Comparison of ENCODE assay signal across 10 cellular contexts in genomic region chr11:57680552-57680874, GRCh38. TPM values are rescaled to one million over a fixed set of nuclear protein-coding genes. Genes with fewer than 3 reads are reported as not detected.
DNase-seq lines count a peak whose midpoint lies in the region; ATAC-seq and TF ChIP-seq lines count a peak whose summit lies in the region.
"Had no signal": no experiment of that assay in that cellular context is flagged by ENCODE, and none has a peak within 500 bp of the region (broad histone marks: within the 10 kb centered on the region; RNA-seq: fewer than 3 reads in every experiment).

No MANE protein-coding gene starts in this region.

- no peak for ATAC-seq in effector memory CD8-positive, alpha-beta T cell (replicated peaks)
- no peak for ATAC-seq in GM19035 (IDR thresholded peaks at IDR 0.05; ENCODE audit: unreplicated experiment)
- ATAC-seq in Right ventricle myocardium superior (ENCODE audit: poor library complexity): no peak

- H3K4me3 Mint-ChIP-seq in MCF 10A (ENCODE audit: unreplicated experiment) (no peak overlapping the region), mesothelial cell of epicardium (no peak overlapping the region)
- no peak overlapping the region for H3K4me3 Mint-ChIP-seq in effector memory CD8-positive, alpha-beta T cell

- POLR2A ChIA-PET in MCF 10A (lab: Yijun Ruan, JAX): interaction anchor here (0.8 to 1.8 kb wide), 2 partner anchors 14 to 24 kb away, joined by 3 to 7 read pairs; no protein-coding TSS in a partner anchor
- POLR2A ChIA-PET in PC-9 (lab: Charles Lee; ENCODE audit: unreplicated experiment): no interaction called here

- no peaks in the 10 kb centered on the region for H3K27me3 ChIP-seq in breast epithelium
- no peaks in the 10 kb centered on the region for H3K27me3 ChIP-seq in PC-9 (ENCODE audit: insufficient read depth, low read depth)
- no peaks in the 10 kb centered on the region for H3K27me3 ChIP-seq in suprapubic skin

- H4K20me1 ChIP-seq in PC-9 (ENCODE audit: insufficient read depth): peaks cover 55% of the 10 kb centered on the region

- H3K27ac Mint-ChIP-seq in MCF 10A (ENCODE audit: low read depth, unreplicated experiment): peak overlapping the region; percentile 7
- peak overlapping the region; percentile 75 to 88 for H3K27ac Mint-ChIP-seq in effector memory CD8-positive, alpha-beta T cell
- no peak overlapping the region for H3K27ac Mint-ChIP-seq in mesothelial cell of epicardium

- CTCF ChIA-PET in MCF 10A (lab: Yijun Ruan, JAX): interaction anchor here (1.5 kb wide), 1 partner anchor 153 kb away, joined by 4 read pairs; no protein-coding TSS in a partner anchor
- CTCF ChIA-PET in PC-9 (lab: Charles Lee): interaction anchor here (0.6 kb wide), 1 partner anchor 222 kb away, joined by 4 read pairs; no protein-coding TSS in a partner anchor

- BruUV-seq in MCF 10A (replicated peaks; lab: Mats Ljungman, UMichigan) (no TSS peak), PC-9 (replicated peaks; lab: Mats Ljungman, UMichigan) (no TSS peak)

- H3K9me3 ChIP-seq in breast epithelium (no peaks in the 10 kb centered on the region), PC-9 (ENCODE audit: insufficient read depth, low read depth) (no peaks in the 10 kb centered on the region), suprapubic skin (no peaks in the 10 kb centered on the region)

- no peak overlapping the region for H3K4me3 ChIP-seq in breast epithelium
- no peak overlapping the region; the same call in 1 of the 2 replicates for H3K4me3 ChIP-seq in PC-9
- no peak overlapping the region for H3K4me3 ChIP-seq in suprapubic skin

- H2AFZ ChIP-seq in PC-9: no peak overlapping the region

- H3F3A ChIP-seq in PC-9 (ENCODE audit: insufficient read depth, low read depth): peaks cover 35% of the 10 kb centered on the region

- no peak for TF ChIP-seq POLR2A in breast epithelium (IDR thresholded peaks at IDR 0.05)
- TF ChIP-seq POLR2A in suprapubic skin (IDR thresholded peaks at IDR 0.05): no peak

- no peaks in the 10 kb centered on the region for H3K27me3 Mint-ChIP-seq in MCF 10A (ENCODE audit: insufficient read depth, unreplicated experiment)
- no peaks in the 10 kb centered on the region for H3K27me3 Mint-ChIP-seq in effector memory CD8-positive, alpha-beta T cell
- no peaks in the 10 kb centered on the region for H3K27me3 Mint-ChIP-seq in mesothelial cell of epicardium (ENCODE audit: low read depth)

- peak; percentile 35 for DNase-seq in MCF 10A (ENCODE audit: unreplicated experiment)
- no peak for DNase-seq in breast epithelium (ENCODE audit: low spot score in 2 of 2)
- peak; percentile 48 to 89 for DNase-seq in PC-9
- DNase-seq in effector memory CD8-positive, alpha-beta T cell: no peak
- DNase-seq in suprapubic skin (ENCODE audit: low spot score in 2 of 2): no peak
- no peak for DNase-seq in Right ventricle myocardium superior
- DNase-seq in mesothelial cell of epicardium (ENCODE audit: low spot score in 2 of 2, unreplicated experiment in 2 of 2): no peak
- DNase-seq: central memory CD4-positive, alpha-beta T cell; NCI-H2029 treated with DMSO at 0.1 percent for 48 hours had no signal

- H3K27ac ChIP-seq in breast epithelium (peak overlapping the region in 1 of 2 donors; percentile 61), PC-9 (peak overlapping the region; percentile 81), suprapubic skin (peak overlapping the region; percentile 91)

- H3K36me3 Mint-ChIP-seq in MCF 10A (ENCODE audit: insufficient read depth, unreplicated experiment) (peaks cover 83% of the 10 kb centered on the region), mesothelial cell of epicardium (peaks cover 26% of the 10 kb centered on the region)
- H3K36me3 Mint-ChIP-seq in effector memory CD8-positive, alpha-beta T cell (ENCODE audit: insufficient read depth): peaks cover 70% of the 10 kb centered on the region

- H3K9me3 Mint-ChIP-seq in MCF 10A (ENCODE audit: unreplicated experiment) (no peaks in the 10 kb centered on the region), mesothelial cell of epicardium (no peaks in the 10 kb centered on the region)
- H3K9me3 Mint-ChIP-seq in effector memory CD8-positive, alpha-beta T cell: no peaks in the 10 kb centered on the region

- H3K36me3 ChIP-seq in breast epithelium: no peaks in the 10 kb centered on the region
- H3K36me3 ChIP-seq in PC-9 (ENCODE audit: low read depth): peaks cover 53% of the 10 kb centered on the region
- peaks cover 49% of the 10 kb centered on the region for H3K36me3 ChIP-seq in suprapubic skin

- intact Hi-C loops in MCF 10A (cut with micrococcal nuclease): no loop called here
- intact Hi-C loops in breast epithelium (cut with DNase I; ENCODE audit: low total_unique reads): no loop called here
- intact Hi-C loops in PC-9 (cut with micrococcal nuclease; ENCODE audit: unreplicated experiment): loop anchor here (5.0 kb wide), 1 partner anchor 137 kb away; no protein-coding TSS in a partner anchor
- intact Hi-C loops in Right ventricle myocardium superior (cut with DNase I): no loop called here

- no peaks in the 10 kb centered on the region for H3K9me2 ChIP-seq in PC-9 (ENCODE audit: insufficient read depth)

- H3K4me2 ChIP-seq in PC-9: peak overlapping the region; percentile 55

- TF ChIP-seq EP300 in suprapubic skin (IDR thresholded peaks at IDR 0.05): no peak

- H3K4me1 Mint-ChIP-seq in MCF 10A (ENCODE audit: insufficient read depth, unreplicated experiment): peaks cover 9% of the 10 kb centered on the region
- peaks cover 31 to 52% of the 10 kb centered on the region in 2 donors for H3K4me1 Mint-ChIP-seq in effector memory CD8-positive, alpha-beta T cell (ENCODE audit: low read depth in 2 of 2)
- peaks cover 4% of the 10 kb centered on the region for H3K4me1 Mint-ChIP-seq in mesothelial cell of epicardium

- H3K4me1 ChIP-seq in breast epithelium (peaks cover 0 to 11% of the 10 kb centered on the region in 2 donors), PC-9 (replicated peaks; ENCODE audit: insufficient read depth) (peaks cover 35% of the 10 kb centered on the region), suprapubic skin (peaks cover 45% of the 10 kb centered on the region)

- 43% methylated on average over 2 of the region's 2 CpGs for WGBS in suprapubic skin

- H3K79me2 ChIP-seq in PC-9 (ENCODE audit: low read depth): peaks cover 87% of the 10 kb centered on the region

- TF ChIP-seq CTCF in MCF 10A (IDR thresholded peaks at IDR 0.05; ENCODE audit: unreplicated experiment): no peak
- TF ChIP-seq CTCF in breast epithelium (IDR thresholded peaks at IDR 0.05): no peak
- no peak for TF ChIP-seq CTCF in PC-9 (conservative IDR thresholded peaks at IDR 0.05)
- TF ChIP-seq CTCF in suprapubic skin (IDR thresholded peaks at IDR 0.05): no peak
- TF ChIP-seq CTCF in mesothelial cell of epicardium (IDR thresholded peaks at IDR 0.05; ENCODE audit: unreplicated experiment): no peak

RNA-seq across cellular contexts. Expression of gene ZDHHC5, which starts 12.6 kb away (rescaled TPM):
- total RNA-seq in MCF 10A (2022): 73.8 and 74.6 TPM in 2 replicates
- 10 to 100 TPM; 39.3 to 50.2 (median 39.8) TPM for total RNA-seq in breast epithelium
- total RNA-seq in PC-9 (2021): 94.2 and 101 TPM in 2 replicates
- total RNA-seq in suprapubic skin: 10 to 100 TPM; 61.7 to 93.9 (median 87.6) TPM
- total RNA-seq in Right ventricle myocardium superior: 43.7 TPM
- total RNA-seq in mesothelial cell of epicardium: 53.9 to 57.1 TPM (median 54.2 TPM) in 3 replicates

RNA-seq across cellular contexts. Expression of gene CLP1, which starts 23.0 kb away (rescaled TPM):
- total RNA-seq in MCF 10A (2022) (8.6 and 9.2 TPM in 2 replicates), breast epithelium (10 to 100 TPM; 15.4 to 17.7 (median 17.7) TPM), PC-9 (2021) (23.4 and 24.2 TPM in 2 replicates), suprapubic skin (10 to 100 TPM in 3 of 4 donors, 1 to 10 TPM in 1; 8.5 to 24.4 (median 20.9) TPM), Right ventricle myocardium superior (6.3 TPM), mesothelial cell of epicardium (18.4 to 19.6 TPM (median 19.5 TPM) in 3 replicates)

RNA-seq across cellular contexts. Expression of gene YPEL4, which starts 30.8 kb away (rescaled TPM):
- total RNA-seq in MCF 10A (2022): 0.16 TPM in 1 of 2 replicates, not detected in the other
- total RNA-seq in breast epithelium: 1 to 10 TPM; 1.1 to 2.3 (median 2.0) TPM
- total RNA-seq in PC-9 (2021): 0.48 and 0.98 TPM in 2 replicates
- 1 to 10 TPM; 1.2 to 3.6 (median 1.5) TPM for total RNA-seq in suprapubic skin
- total RNA-seq in Right ventricle myocardium superior: 0.54 TPM
- 0.64 to 1.3 TPM (median 1.1 TPM) in 3 replicates for total RNA-seq in mesothelial cell of epicardium

RNA-seq across cellular contexts. Expression of gene MED19, which starts 31.5 kb away (rescaled TPM):
- total RNA-seq in MCF 10A (2022) (32.3 and 36.2 TPM in 2 replicates), breast epithelium (10 to 100 TPM; 18.7 to 27.7 (median 20.6) TPM), PC-9 (2021) (25.3 and 26.9 TPM in 2 replicates), suprapubic skin (10 to 100 TPM; 29.2 to 43.5 (median 32.7) TPM), Right ventricle myocardium superior (7.7 TPM), mesothelial cell of epicardium (19.3 to 19.7 TPM (median 19.6 TPM) in 3 replicates)

RNA-seq across cellular contexts. Expression of gene TMX2, which starts 31.9 kb away (rescaled TPM):
- 145 and 161 TPM in 2 replicates for total RNA-seq in MCF 10A (2022)
- 10 to 100 TPM; 45.8 to 80.1 (median 66.2) TPM for total RNA-seq in breast epithelium
- total RNA-seq in PC-9 (2021): 124 and 138 TPM in 2 replicates
- 10 to 100 TPM; 36.9 to 67.7 (median 55.0) TPM for total RNA-seq in suprapubic skin
- 56.6 TPM for total RNA-seq in Right ventricle myocardium superior
- 62.8 to 64.9 TPM (median 63.8 TPM) in 3 replicates for total RNA-seq in mesothelial cell of epicardium

Comparison
In these comparisons a context has a peak if more than half of its experiments do, and no peak if none do; other contexts are left out.
1. DNase-seq: peak in MCF 10A (single experiment) and PC-9 (2 of 2); none in breast epithelium (0 of 2), effector memory CD8-positive, alpha-beta T cell (0 of 3), suprapubic skin (0 of 2), Right ventricle myocardium superior (single experiment) and mesothelial cell of epicardium (0 of 2).